In the genomic region with DNA sequence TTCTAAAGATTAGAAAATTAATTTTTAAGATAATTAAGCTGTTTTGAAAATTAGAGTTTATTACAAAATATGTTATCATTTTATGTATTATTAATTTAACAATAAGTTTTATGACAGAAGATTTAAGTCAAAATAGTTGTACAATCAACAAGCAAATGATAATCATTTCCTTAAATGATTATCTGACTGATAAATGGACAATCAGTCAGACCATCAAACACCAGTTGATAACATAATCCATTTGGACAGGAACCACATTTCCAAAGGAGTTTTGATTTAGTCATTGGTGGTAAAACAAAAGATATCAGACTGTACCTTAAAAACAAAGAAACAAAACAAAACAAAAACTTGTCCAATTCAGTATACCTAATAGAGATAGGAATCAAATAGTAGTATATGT, we compare ENCODE assay signal across 1 cellular context.
TF ChIP-seq lines count a peak whose summit lies in the region.

No MANE protein-coding gene starts in this region.

TF ChIP-seq in WTC11, 78 proteins besides CTCF, POLR2A, EP300 and RAD21 (continued from another document):
- TF ChIP-seq, protein P1, sequence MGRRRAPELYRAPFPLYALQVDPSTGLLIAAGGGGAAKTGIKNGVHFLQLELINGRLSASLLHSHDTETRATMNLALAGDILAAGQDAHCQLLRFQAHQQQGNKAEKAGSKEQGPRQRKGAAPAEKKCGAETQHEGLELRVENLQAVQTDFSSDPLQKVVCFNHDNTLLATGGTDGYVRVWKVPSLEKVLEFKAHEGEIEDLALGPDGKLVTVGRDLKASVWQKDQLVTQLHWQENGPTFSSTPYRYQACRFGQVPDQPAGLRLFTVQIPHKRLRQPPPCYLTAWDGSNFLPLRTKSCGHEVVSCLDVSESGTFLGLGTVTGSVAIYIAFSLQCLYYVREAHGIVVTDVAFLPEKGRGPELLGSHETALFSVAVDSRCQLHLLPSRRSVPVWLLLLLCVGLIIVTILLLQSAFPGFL (CRISPR knock-in tag; IDR thresholded peaks at IDR 0.05; ENCODE audit: borderline replicate concordance), result no peak
- TF ChIP-seq GABPB1 (CRISPR knock-in tag; IDR thresholded peaks at IDR 0.05) (no peak), MXD4 (CRISPR knock-in tag; IDR thresholded peaks at IDR 0.05; ENCODE audit: borderline replicate concordance) (no peak), ZNF416 (CRISPR knock-in tag; IDR thresholded peaks at IDR 0.05) (no peak), ZNF219 (CRISPR knock-in tag; IDR thresholded peaks at IDR 0.05; ENCODE audit: borderline replicate concordance) (no peak), FOXK1 (CRISPR knock-in tag; IDR thresholded peaks at IDR 0.05) (no peak)
- TF ChIP-seq, protein P2, sequence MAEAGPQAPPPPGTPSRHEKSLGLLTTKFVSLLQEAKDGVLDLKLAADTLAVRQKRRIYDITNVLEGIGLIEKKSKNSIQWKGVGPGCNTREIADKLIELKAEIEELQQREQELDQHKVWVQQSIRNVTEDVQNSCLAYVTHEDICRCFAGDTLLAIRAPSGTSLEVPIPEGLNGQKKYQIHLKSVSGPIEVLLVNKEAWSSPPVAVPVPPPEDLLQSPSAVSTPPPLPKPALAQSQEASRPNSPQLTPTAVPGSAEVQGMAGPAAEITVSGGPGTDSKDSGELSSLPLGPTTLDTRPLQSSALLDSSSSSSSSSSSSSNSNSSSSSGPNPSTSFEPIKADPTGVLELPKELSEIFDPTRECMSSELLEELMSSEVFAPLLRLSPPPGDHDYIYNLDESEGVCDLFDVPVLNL (CRISPR knock-in tag; IDR thresholded peaks at IDR 0.05; ENCODE audit: borderline replicate concordance, low read depth), result no peak
TF ChIP-seq in WTC11: peak in this region for 0.
